Comparison of ENCODE assay signal across 1 cellular context in the genomic region with DNA sequence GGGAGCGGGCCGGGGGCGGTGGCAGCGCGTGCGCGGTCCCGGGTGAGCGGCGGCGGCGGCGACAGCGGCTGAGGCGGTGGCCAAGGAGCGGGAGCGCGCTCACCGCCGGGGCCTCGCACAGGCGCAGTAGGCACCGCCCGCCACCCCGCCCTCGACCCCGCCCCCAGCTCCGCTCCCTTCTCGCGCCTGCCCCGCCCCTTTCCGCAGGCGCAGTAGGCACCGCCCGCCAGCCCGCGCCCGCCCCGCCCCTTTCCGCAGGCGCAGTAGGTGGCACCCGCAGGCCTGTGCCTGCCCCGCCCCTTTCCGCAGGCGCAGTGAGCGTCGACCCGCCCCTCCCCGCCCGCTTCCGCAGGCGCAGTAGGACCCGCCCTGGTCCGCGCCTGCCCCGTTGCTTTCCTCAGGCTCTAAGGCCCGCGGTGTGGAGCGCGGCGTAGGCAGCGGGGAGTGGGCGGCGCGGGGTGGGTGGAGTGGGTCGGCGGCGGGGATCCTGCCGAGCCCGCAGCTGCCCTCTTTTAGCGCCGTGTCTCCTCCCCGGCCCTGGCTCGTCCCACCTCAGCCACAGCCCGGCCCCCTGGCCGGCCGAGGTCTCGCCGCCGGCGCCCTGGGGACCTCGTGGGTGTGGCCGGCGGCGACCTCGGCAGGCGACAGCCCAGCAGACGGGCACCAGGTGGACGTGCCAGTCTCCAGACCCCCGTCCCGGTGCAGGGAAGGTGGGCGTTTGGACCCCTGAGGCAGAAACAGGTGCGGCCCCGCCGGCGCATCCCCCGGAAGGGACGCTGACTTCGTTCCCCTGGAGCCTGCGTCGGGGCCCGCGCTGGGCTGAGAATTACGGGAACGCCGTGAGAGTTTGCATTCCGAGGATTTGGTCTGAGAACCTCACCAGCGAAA.
TF ChIP-seq lines count a peak whose summit lies in the region.

A gene with protein sequence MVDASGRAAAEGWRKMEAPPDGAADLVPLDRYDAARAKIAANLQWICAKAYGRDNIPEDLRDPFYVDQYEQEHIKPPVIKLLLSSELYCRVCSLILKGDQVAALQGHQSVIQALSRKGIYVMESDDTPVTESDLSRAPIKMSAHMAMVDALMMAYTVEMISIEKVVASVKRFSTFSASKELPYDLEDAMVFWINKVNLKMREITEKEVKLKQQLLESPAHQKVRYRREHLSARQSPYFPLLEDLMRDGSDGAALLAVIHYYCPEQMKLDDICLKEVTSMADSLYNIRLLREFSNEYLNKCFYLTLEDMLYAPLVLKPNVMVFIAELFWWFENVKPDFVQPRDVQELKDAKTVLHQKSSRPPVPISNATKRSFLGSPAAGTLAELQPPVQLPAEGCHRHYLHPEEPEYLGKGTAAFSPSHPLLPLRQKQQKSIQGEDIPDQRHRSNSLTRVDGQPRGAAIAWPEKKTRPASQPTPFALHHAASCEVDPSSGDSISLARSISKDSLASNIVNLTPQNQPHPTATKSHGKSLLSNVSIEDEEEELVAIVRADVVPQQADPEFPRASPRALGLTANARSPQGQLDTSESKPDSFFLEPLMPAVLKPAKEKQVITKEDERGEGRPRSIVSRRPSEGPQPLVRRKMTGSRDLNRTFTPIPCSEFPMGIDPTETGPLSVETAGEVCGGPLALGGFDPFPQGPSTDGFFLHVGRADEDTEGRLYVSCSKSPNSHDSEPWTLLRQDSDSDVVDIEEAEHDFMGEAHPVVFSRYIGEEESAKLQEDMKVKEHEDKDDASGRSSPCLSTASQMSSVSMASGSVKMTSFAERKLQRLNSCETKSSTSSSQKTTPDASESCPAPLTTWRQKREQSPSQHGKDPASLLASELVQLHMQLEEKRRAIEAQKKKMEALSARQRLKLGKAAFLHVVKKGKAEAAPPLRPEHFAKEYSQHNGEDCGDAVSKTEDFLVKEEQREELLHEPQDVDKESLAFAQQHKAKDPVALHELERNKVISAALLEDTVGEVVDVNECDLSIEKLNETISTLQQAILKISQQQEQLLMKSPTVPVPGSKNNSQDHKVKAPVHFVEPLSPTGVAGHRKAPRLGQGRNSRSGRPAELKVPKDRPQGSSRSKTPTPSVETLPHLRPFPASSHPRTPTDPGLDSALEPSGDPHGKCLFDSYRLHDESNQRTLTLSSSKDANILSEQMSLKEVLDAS (N-terminal part only) (minus strand): TSS at position 101 of the 888 bp plus-strand sequence. CDS start 387 bp downstream, outside the sequence.

TF ChIP-seq in K562, 482 proteins besides CTCF, POLR2A, EP300 and RAD21 (continued from another document and continues in another):
- TF ChIP-seq, protein P1, sequence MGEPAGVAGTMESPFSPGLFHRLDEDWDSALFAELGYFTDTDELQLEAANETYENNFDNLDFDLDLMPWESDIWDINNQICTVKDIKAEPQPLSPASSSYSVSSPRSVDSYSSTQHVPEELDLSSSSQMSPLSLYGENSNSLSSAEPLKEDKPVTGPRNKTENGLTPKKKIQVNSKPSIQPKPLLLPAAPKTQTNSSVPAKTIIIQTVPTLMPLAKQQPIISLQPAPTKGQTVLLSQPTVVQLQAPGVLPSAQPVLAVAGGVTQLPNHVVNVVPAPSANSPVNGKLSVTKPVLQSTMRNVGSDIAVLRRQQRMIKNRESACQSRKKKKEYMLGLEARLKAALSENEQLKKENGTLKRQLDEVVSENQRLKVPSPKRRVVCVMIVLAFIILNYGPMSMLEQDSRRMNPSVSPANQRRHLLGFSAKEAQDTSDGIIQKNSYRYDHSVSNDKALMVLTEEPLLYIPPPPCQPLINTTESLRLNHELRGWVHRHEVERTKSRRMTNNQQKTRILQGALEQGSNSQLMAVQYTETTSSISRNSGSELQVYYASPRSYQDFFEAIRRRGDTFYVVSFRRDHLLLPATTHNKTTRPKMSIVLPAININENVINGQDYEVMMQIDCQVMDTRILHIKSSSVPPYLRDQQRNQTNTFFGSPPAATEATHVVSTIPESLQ (CRISPR knock-in tag; IDR thresholded peaks at IDR 0.05) = peak; percentile 87; the same call in 1 of the 2 replicates
- TF ChIP-seq SPI1 (IDR thresholded peaks at IDR 0.05; ENCODE audit: borderline replicate concordance, low read depth, low read length) (no peak), SUPT5H (IDR thresholded peaks at IDR 0.05) (peak; percentile 71), TEAD4 (IDR thresholded peaks at IDR 0.05; ENCODE audit: low read length) (peak; percentile 54), TEAD4 (CRISPR knock-in tag; IDR thresholded peaks at IDR 0.05; ENCODE audit: borderline replicate concordance) (no peak), OTX1 (CRISPR knock-in tag; IDR thresholded peaks at IDR 0.05) (no peak), ELF4 (CRISPR knock-in tag; IDR thresholded peaks at IDR 0.05) (no peak), ZNF316 (IDR thresholded peaks at IDR 0.05) (no peak), SMAD1 (IDR thresholded peaks at IDR 0.05; ENCODE audit: low read depth, low read length, partially characterized antibody) (no peak), SRSF1 (IDR thresholded peaks at IDR 0.05; ENCODE audit: low read depth, low read length) (no peak), ZNF668 (CRISPR knock-in tag; IDR thresholded peaks at IDR 0.05) (no peak), ESRRA (IDR thresholded peaks at IDR 0.05; ENCODE audit: borderline replicate concordance, low read depth) (0 out of 2 replicates have a peak, but pooled peaks have one; percentile 23), MTA3 (IDR thresholded peaks at IDR 0.05; ENCODE audit: borderline replicate concordance) (peak; percentile 33; the same call in 1 of the 2 replicates)
- TF ChIP-seq, protein P2, sequence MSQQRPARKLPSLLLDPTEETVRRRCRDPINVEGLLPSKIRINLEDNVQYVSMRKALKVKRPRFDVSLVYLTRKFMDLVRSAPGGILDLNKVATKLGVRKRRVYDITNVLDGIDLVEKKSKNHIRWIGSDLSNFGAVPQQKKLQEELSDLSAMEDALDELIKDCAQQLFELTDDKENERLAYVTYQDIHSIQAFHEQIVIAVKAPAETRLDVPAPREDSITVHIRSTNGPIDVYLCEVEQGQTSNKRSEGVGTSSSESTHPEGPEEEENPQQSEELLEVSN (IDR thresholded peaks at IDR 0.05; ENCODE audit: borderline replicate concordance in 1 of 2, extremely low read depth in 1 of 2, insufficient read depth in 1 of 2, insufficient read length in 1 of 2, low read depth in 1 of 2, low read length in 1 of 2, poor library complexity in 1 of 2, severe bottlenecking in 1 of 2) = peak in 1 of 2 experiments; percentile 58
- TF ChIP-seq, protein P3, sequence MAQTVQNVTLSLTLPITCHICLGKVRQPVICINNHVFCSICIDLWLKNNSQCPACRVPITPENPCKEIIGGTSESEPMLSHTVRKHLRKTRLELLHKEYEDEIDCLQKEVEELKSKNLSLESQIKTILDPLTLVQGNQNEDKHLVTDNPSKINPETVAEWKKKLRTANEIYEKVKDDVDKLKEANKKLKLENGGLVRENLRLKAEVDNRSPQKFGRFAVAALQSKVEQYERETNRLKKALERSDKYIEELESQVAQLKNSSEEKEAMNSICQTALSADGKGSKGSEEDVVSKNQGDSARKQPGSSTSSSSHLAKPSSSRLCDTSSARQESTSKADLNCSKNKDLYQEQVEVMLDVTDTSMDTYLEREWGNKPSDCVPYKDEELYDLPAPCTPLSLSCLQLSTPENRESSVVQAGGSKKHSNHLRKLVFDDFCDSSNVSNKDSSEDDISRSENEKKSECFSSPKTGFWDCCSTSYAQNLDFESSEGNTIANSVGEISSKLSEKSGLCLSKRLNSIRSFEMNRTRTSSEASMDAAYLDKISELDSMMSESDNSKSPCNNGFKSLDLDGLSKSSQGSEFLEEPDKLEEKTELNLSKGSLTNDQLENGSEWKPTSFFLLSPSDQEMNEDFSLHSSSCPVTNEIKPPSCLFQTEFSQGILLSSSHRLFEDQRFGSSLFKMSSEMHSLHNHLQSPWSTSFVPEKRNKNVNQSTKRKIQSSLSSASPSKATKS (CRISPR knock-in tag; IDR thresholded peaks at IDR 0.05) = no peak
- TF ChIP-seq, protein P4, sequence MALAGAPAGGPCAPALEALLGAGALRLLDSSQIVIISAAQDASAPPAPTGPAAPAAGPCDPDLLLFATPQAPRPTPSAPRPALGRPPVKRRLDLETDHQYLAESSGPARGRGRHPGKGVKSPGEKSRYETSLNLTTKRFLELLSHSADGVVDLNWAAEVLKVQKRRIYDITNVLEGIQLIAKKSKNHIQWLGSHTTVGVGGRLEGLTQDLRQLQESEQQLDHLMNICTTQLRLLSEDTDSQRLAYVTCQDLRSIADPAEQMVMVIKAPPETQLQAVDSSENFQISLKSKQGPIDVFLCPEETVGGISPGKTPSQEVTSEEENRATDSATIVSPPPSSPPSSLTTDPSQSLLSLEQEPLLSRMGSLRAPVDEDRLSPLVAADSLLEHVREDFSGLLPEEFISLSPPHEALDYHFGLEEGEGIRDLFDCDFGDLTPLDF (CRISPR knock-in tag; IDR thresholded peaks at IDR 0.05) = peak; percentile 51; the same call in 1 of the 2 replicates
- TF ChIP-seq, protein P5, sequence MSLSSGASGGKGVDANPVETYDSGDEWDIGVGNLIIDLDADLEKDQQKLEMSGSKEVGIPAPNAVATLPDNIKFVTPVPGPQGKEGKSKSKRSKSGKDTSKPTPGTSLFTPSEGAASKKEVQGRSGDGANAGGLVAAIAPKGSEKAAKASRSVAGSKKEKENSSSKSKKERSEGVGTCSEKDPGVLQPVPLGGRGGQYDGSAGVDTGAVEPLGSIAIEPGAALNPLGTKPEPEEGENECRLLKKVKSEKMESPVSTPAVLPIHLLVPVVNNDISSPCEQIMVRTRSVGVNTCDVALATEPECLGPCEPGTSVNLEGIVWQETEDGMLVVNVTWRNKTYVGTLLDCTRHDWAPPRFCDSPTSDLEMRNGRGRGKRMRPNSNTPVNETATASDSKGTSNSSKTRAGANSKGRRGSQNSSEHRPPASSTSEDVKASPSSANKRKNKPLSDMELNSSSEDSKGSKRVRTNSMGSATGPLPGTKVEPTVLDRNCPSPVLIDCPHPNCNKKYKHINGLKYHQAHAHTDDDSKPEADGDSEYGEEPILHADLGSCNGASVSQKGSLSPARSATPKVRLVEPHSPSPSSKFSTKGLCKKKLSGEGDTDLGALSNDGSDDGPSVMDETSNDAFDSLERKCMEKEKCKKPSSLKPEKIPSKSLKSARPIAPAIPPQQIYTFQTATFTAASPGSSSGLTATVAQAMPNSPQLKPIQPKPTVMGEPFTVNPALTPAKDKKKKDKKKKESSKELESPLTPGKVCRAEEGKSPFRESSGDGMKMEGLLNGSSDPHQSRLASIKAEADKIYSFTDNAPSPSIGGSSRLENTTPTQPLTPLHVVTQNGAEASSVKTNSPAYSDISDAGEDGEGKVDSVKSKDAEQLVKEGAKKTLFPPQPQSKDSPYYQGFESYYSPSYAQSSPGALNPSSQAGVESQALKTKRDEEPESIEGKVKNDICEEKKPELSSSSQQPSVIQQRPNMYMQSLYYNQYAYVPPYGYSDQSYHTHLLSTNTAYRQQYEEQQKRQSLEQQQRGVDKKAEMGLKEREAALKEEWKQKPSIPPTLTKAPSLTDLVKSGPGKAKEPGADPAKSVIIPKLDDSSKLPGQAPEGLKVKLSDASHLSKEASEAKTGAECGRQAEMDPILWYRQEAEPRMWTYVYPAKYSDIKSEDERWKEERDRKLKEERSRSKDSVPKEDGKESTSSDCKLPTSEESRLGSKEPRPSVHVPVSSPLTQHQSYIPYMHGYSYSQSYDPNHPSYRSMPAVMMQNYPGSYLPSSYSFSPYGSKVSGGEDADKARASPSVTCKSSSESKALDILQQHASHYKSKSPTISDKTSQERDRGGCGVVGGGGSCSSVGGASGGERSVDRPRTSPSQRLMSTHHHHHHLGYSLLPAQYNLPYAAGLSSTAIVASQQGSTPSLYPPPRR (CRISPR knock-in tag; IDR thresholded peaks at IDR 0.05; ENCODE audit: borderline replicate concordance) = no peak
- TF ChIP-seq, protein P6, sequence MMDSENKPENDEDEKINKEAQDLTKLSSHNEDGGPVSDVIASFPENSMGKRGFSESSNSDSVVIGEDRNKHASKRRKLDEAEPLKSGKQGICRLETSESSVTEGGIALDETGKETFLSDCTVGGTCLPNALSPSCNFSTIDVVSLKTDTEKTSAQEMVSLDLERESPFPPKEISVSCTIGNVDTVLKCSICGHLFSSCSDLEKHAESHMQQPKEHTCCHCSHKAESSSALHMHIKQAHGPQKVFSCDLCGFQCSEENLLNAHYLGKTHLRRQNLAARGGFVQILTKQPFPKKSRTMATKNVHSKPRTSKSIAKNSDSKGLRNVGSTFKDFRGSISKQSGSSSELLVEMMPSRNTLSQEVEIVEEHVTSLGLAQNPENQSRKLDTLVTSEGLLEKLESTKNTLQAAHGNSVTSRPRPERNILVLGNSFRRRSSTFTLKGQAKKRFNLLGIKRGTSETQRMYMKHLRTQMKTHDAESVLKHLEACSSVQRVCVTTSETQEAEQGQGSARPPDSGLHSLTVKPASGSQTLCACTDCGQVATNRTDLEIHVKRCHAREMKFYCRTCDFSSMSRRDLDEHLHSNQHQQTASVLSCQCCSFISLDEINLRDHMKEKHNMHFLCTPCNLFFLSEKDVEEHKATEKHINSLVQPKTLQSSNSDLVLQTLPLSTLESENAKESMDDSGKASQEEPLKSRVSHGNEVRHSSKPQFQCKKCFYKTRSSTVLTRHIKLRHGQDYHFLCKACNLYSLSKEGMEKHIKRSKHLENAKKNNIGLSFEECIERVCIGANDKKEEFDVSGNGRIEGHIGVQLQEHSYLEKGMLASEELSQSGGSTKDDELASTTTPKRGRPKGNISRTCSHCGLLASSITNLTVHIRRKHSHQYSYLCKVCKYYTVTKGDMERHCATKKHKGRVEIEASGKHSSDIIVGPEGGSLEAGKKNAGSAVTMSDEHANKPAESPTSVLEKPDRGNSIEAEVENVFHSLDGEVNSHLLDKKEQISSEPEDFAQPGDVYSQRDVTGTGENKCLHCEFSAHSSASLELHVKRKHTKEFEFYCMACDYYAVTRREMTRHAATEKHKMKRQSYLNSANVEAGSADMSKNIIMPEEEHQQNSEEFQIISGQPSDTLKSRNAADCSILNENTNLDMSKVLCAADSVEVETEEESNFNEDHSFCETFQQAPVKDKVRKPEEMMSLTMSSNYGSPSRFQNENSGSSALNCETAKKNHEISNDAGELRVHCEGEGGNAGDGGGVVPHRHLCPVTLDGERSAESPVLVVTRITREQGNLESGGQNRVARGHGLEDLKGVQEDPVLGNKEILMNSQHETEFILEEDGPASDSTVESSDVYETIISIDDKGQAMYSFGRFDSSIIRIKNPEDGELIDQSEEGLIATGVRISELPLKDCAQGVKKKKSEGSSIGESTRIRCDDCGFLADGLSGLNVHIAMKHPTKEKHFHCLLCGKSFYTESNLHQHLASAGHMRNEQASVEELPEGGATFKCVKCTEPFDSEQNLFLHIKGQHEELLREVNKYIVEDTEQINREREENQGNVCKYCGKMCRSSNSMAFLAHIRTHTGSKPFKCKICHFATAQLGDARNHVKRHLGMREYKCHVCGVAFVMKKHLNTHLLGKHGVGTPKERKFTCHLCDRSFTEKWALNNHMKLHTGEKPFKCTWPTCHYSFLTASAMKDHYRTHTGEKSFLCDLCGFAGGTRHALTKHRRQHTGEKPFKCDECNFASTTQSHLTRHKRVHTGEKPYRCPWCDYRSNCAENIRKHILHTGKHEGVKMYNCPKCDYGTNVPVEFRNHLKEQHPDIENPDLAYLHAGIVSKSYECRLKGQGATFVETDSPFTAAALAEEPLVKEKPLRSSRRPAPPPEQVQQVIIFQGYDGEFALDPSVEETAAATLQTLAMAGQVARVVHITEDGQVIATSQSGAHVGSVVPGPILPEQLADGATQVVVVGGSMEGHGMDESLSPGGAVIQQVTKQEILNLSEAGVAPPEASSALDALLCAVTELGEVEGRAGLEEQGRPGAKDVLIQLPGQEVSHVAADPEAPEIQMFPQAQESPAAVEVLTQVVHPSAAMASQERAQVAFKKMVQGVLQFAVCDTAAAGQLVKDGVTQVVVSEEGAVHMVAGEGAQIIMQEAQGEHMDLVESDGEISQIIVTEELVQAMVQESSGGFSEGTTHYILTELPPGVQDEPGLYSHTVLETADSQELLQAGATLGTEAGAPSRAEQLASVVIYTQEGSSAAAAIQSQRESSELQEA (IDR thresholded peaks at IDR 0.05; ENCODE audit: low read depth) = no peak
